Comparison of ENCODE assay signal across 16 cellular contexts in the genomic region with DNA sequence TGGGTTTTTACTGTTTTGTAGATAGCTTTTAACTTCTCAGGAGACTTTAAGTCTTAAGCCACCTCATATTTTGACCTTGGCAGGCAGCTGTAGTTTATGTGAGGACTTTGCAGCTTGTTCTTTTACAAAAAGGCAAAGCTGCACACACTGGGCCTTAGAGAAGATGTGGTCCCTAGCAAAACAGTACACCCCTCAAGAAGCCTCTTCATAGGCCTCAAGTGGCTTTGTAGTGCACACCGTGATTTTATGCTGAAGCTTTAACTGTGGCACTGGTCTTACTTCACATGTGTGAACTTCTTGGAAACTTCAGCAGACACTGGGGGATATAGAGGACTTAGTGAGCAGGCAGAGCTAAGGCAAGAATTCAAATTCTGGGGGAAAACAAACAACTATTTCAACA.
DNase-seq lines count a peak whose midpoint lies in the region; ATAC-seq and TF ChIP-seq lines count a peak whose summit lies in the region.
"Had no signal": no experiment of that assay in that cellular context is flagged by ENCODE, and none has a peak within 500 bp of the region (broad histone marks: within the 10 kb centered on the region; RNA-seq: fewer than 3 reads in every experiment).

No MANE protein-coding gene starts in this region.

- H3K9me3 Mint-ChIP-seq in GM23338: no peaks in the 10 kb centered on the region
- H3K9me3 Mint-ChIP-seq: CD4-positive, alpha-beta memory T cell; HFFc6 had no signal

- no peaks in the 10 kb centered on the region; the same call in 2 of the 3 replicates for H3K4me1 Mint-ChIP-seq in GM23338
- H3K4me1 Mint-ChIP-seq: CD4-positive, alpha-beta memory T cell had no signal

- H3K18ac ChIP-seq in mesendoderm (ENCODE audit: low read length): no peak overlapping the region

- no peak overlapping the region for H4K5ac ChIP-seq in mesendoderm (ENCODE audit: low read length)

- no peak overlapping the region for H4K8ac ChIP-seq in mesendoderm (ENCODE audit: low read depth, low read length)

- WGBS in mesendoderm (ENCODE audit: extremely low coverage, insufficient coverage, low lambda C conversion rate): no CpG with 5 or more reads among the region's 1 CpG
- 55% methylated on average over 1 of the region's 1 CpG for WGBS in hepatocyte (ENCODE audit: low lambda C conversion rate, missing lambda C conversion rate)

- no peak for DNase-seq in GM23338 (ENCODE audit: low spot score)
- no peak for DNase-seq in mesendoderm
- DNase-seq in NCI-H524 treated with DMSO at 0.1 percent for 48 hours (lab: John Stamatoyannopoulos, UW): no peak
- no peak for DNase-seq in hepatocyte (ENCODE audit: low spot score)
- DNase-seq in cerebellar cortex (ENCODE audit: low spot score): no peak
- DNase-seq in NCI-H2171 (lab: John Stamatoyannopoulos, UW): no peak
- DNase-seq: C1 segment of cervical spinal cord; Caco-2; CD4-positive, alpha-beta memory T cell; DMS153; GF-D8; GOT3; HFFc6 had no signal

- no peaks in the 10 kb centered on the region for H3K36me3 Mint-ChIP-seq in GM23338 (ENCODE audit: low read depth)
- H3K36me3 Mint-ChIP-seq: CD4-positive, alpha-beta memory T cell had no signal

- H3K4me2 ChIP-seq in GM23338: no peak overlapping the region
- no peak overlapping the region for H3K4me2 ChIP-seq in Loucy (ENCODE audit: low read depth, low read length, poor library complexity, severe bottlenecking)
- H3K4me2 ChIP-seq in mesendoderm (ENCODE audit: low read length): no peak overlapping the region
- no peak overlapping the region for H3K4me2 ChIP-seq in parathyroid adenoma (ENCODE audit: low read length)
- no peak overlapping the region for H3K4me2 ChIP-seq in hepatocyte

- H3K79me2 ChIP-seq in GM23338 (replicated peaks; ENCODE audit: insufficient read depth) (no peaks in the 10 kb centered on the region), Loucy (ENCODE audit: insufficient read depth, low read length) (no peaks in the 10 kb centered on the region), mesendoderm (ENCODE audit: control insufficient read depth, insufficient read depth, low read length) (no peaks in the 10 kb centered on the region), parathyroid adenoma (no peaks in the 10 kb centered on the region), hepatocyte (no peaks in the 10 kb centered on the region)

- H3K4ac ChIP-seq in mesendoderm (ENCODE audit: low read depth, low read length): no peak overlapping the region

- H3K79me1 ChIP-seq in mesendoderm (ENCODE audit: low read length): no peaks in the 10 kb centered on the region

- H3K4me1 ChIP-seq in GM23338 (ENCODE audit: insufficient read depth): no peaks in the 10 kb centered on the region
- H3K4me1 ChIP-seq in Loucy (ENCODE audit: insufficient read depth, low read length, poor library complexity, severe bottlenecking): peaks cover 15% of the 10 kb centered on the region
- H3K4me1 ChIP-seq in mesendoderm (ENCODE audit: control insufficient read depth, low read depth, low read length): no peaks in the 10 kb centered on the region
- peaks cover 5% of the 10 kb centered on the region for H3K4me1 ChIP-seq in parathyroid adenoma
- no peaks in the 10 kb centered on the region for H3K4me1 ChIP-seq in hepatocyte (ENCODE audit: insufficient read depth)
- H3K4me1 ChIP-seq: Caco-2, HAP-1 had no signal

- H3K27ac ChIP-seq in GM23338 (ENCODE audit: low read depth) (no peak overlapping the region), mesendoderm (ENCODE audit: low read depth, low read length) (no peak overlapping the region), parathyroid adenoma (no peak overlapping the region), hepatocyte (no peak overlapping the region)

- no peak for TF ChIP-seq CTCF in GM23338 (conservative IDR thresholded peaks at IDR 0.05; ENCODE audit: low read depth in 2 of 2)
- no peak for TF ChIP-seq CTCF in Loucy (conservative IDR thresholded peaks at IDR 0.05; ENCODE audit: low read length)
- TF ChIP-seq CTCF in parathyroid adenoma (IDR thresholded peaks at IDR 0.05): no peak
- TF ChIP-seq CTCF in hepatocyte (IDR thresholded peaks at IDR 0.05; ENCODE audit: poor library complexity): no peak

- H3K4me3 ChIP-seq in GM23338 (no peak overlapping the region), Loucy (ENCODE audit: low read length, poor library complexity, severe bottlenecking) (no peak overlapping the region), mesendoderm (ENCODE audit: low read length) (no peak overlapping the region), parathyroid adenoma (ENCODE audit: low read depth, low read length) (no peak overlapping the region), hepatocyte (no peak overlapping the region)
- H3K4me3 ChIP-seq: HAP-1 had no signal

- H2AK5ac ChIP-seq in mesendoderm (ENCODE audit: low read length): no peak overlapping the region

- H2BK120ac ChIP-seq in mesendoderm (ENCODE audit: low read depth, low read length): no peak overlapping the region

- no peak overlapping the region for H2BK5ac ChIP-seq in mesendoderm (ENCODE audit: low read length)

- H3K56ac ChIP-seq in mesendoderm (ENCODE audit: low read length): peak overlapping the region; percentile 7

- H3K36me3 ChIP-seq in GM23338 (ENCODE audit: insufficient read depth) (no peaks in the 10 kb centered on the region), Loucy (ENCODE audit: insufficient read depth, low read length) (no peaks in the 10 kb centered on the region), mesendoderm (ENCODE audit: control insufficient read depth, insufficient read depth, low read length) (no peaks in the 10 kb centered on the region), parathyroid adenoma (ENCODE audit: control insufficient read depth, insufficient read depth, low read length) (no peaks in the 10 kb centered on the region), hepatocyte (replicated peaks; ENCODE audit: insufficient read depth, low read depth) (no peaks in the 10 kb centered on the region)
- H3K36me3 ChIP-seq: HAP-1 had no signal

- no peaks in the 10 kb centered on the region for H3K27me3 ChIP-seq in GM23338 (ENCODE audit: insufficient read depth)
- no peaks in the 10 kb centered on the region for H3K27me3 ChIP-seq in Loucy (ENCODE audit: insufficient read depth, low read length, poor library complexity, severe bottlenecking)
- H3K27me3 ChIP-seq in mesendoderm (ENCODE audit: insufficient read depth, low read length, poor library complexity): no peaks in the 10 kb centered on the region
- H3K27me3 ChIP-seq in parathyroid adenoma (ENCODE audit: control insufficient read depth, insufficient read depth, low read length): no peaks in the 10 kb centered on the region
- no peaks in the 10 kb centered on the region for H3K27me3 ChIP-seq in hepatocyte

- no peak overlapping the region for H3K4me3 Mint-ChIP-seq in GM23338
- H3K4me3 Mint-ChIP-seq: CD4-positive, alpha-beta memory T cell; HFFc6 had no signal

- no peak overlapping the region for H2BK15ac ChIP-seq in mesendoderm (replicated peaks; ENCODE audit: low read depth)

- H3K27me3 Mint-ChIP-seq in GM23338 (ENCODE audit: insufficient read depth, low read depth, poor library complexity): no peaks in the 10 kb centered on the region

- H3K23ac ChIP-seq in mesendoderm (ENCODE audit: low read length): no peak overlapping the region

- no peaks in the 10 kb centered on the region for H3K9me3 ChIP-seq in Loucy (ENCODE audit: insufficient read depth, low read depth, low read length)
- no peaks in the 10 kb centered on the region for H3K9me3 ChIP-seq in parathyroid adenoma (ENCODE audit: control insufficient read depth, low read length)
- H3K9me3 ChIP-seq in hepatocyte (ENCODE audit: low read depth): no peaks in the 10 kb centered on the region
- H3K9me3 ChIP-seq: HAP-1 had no signal

- H3K9me2 ChIP-seq in GM23338 (ENCODE audit: insufficient read depth): no peaks in the 10 kb centered on the region
- H3K9me2 ChIP-seq in Loucy (replicated peaks; ENCODE audit: low read depth, low read length): no peaks in the 10 kb centered on the region
- no peaks in the 10 kb centered on the region for H3K9me2 ChIP-seq in hepatocyte (replicated peaks; ENCODE audit: insufficient read depth)

- H4K20me1 ChIP-seq in GM23338 (replicated peaks; ENCODE audit: insufficient read depth) (no peaks in the 10 kb centered on the region), Loucy (ENCODE audit: insufficient read depth, low read length, poor library complexity, severe bottlenecking) (no peaks in the 10 kb centered on the region), hepatocyte (ENCODE audit: insufficient read depth, poor library complexity, severe bottlenecking) (no peaks in the 10 kb centered on the region)

- no peaks in the 10 kb centered on the region for H3F3A ChIP-seq in GM23338 (replicated peaks; ENCODE audit: low read depth)
- no peaks in the 10 kb centered on the region for H3F3A ChIP-seq in Loucy (ENCODE audit: low read depth)

- peak overlapping the region; percentile 64; the same call in 1 of the 2 replicates for H2AFZ ChIP-seq in GM23338
- H2AFZ ChIP-seq in Loucy (ENCODE audit: low read length): peak overlapping the region; percentile 50; the same call in 1 of the 2 replicates
- peak overlapping the region; percentile 60 for H2AFZ ChIP-seq in parathyroid adenoma
- H2AFZ ChIP-seq in hepatocyte: no peak overlapping the region

- no peak for ATAC-seq in GM23338

- no peak overlapping the region for H3K27ac Mint-ChIP-seq in GM23338
- H3K27ac Mint-ChIP-seq: CD4-positive, alpha-beta memory T cell; HFFc6 had no signal

- H3K9ac ChIP-seq in Loucy (ENCODE audit: low read depth, low read length, poor library complexity, severe bottlenecking) (no peak overlapping the region), mesendoderm (ENCODE audit: low read length) (no peak overlapping the region), parathyroid adenoma (no peak overlapping the region)

TF ChIP-seq in GM23338, 12 proteins besides CTCF, POLR2A, EP300 and RAD21 (continues in another document):
- no peak for TF ChIP-seq EZH2 (IDR thresholded peaks at IDR 0.05; ENCODE audit: low read depth, unreplicated experiment)
- no peak for TF ChIP-seq JUNB (IDR thresholded peaks at IDR 0.05; ENCODE audit: unreplicated experiment)
- no peak for TF ChIP-seq ZNF331 (CRISPR knock-in tag; IDR thresholded peaks at IDR 0.05; ENCODE audit: low read depth)
- TF ChIP-seq, protein P1, sequence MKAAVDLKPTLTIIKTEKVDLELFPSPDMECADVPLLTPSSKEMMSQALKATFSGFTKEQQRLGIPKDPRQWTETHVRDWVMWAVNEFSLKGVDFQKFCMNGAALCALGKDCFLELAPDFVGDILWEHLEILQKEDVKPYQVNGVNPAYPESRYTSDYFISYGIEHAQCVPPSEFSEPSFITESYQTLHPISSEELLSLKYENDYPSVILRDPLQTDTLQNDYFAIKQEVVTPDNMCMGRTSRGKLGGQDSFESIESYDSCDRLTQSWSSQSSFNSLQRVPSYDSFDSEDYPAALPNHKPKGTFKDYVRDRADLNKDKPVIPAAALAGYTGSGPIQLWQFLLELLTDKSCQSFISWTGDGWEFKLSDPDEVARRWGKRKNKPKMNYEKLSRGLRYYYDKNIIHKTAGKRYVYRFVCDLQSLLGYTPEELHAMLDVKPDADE (IDR thresholded peaks at IDR 0.05): no peak
- TF ChIP-seq STAT1 (IDR thresholded peaks at IDR 0.05; ENCODE audit: unreplicated experiment): no peak
- TF ChIP-seq POLR2AphosphoS5 (IDR thresholded peaks at IDR 0.05; ENCODE audit: low read depth): no peak
